In genomic region chr5:179820483-179821297, GRCh38 we compare ENCODE assay signal across 8 cellular contexts. TPM values are rescaled to one million over a fixed set of nuclear protein-coding genes. Genes with fewer than 3 reads are reported as not detected.
DNase-seq lines count a peak whose midpoint lies in the region; ATAC-seq and TF ChIP-seq lines count a peak whose summit lies in the region.

Gene SQSTM1 (plus strand): TSS chr5:179820905. CDS start chr5:179820937, 32 bp downstream.

- intact Hi-C loops in head of caudate nucleus (cut with DNase I): loop anchor here (5.0 kb wide), 1 partner anchor 37 kb away; the partner anchor contains the start of gene MRNIP

- ATAC-seq in GM21619 (IDR thresholded peaks at IDR 0.05; ENCODE audit: unreplicated experiment): peak; percentile 34
- ATAC-seq in activated naive CD8-positive, alpha-beta T cell treated with anti-CD3 and anti-CD28 coated beads, Interleukin-2, amount 10 ng/mL, durations not matched to agents 7 days and 5 days (ENCODE audit: low read depth): peak; percentile 38

- H3K4me1 ChIP-seq in thymus (ENCODE audit: control insufficient read depth, insufficient read depth, low read length): peaks cover 15% of the 10 kb centered on the region

- peaks cover 10% of the 10 kb centered on the region for H3K36me3 Mint-ChIP-seq in activated naive CD8-positive, alpha-beta T cell treated with anti-CD3 and anti-CD28 coated beads, Interleukin-2, amount 10 ng/mL, durations not matched to agents 7 days and 5 days
- peaks cover 25% of the 10 kb centered on the region for H3K36me3 Mint-ChIP-seq in osteocyte (ENCODE audit: unreplicated experiment)

- DNase-seq in ELR (ENCODE audit: low read depth): peak; percentile 81
- peak; percentile 46 for DNase-seq in KG1 (lab: John Stamatoyannopoulos, UW)
- DNase-seq in SKM-1 treated with dmso at 0.1 percent for 144 hours (lab: John Stamatoyannopoulos, UW; ENCODE audit: unreplicated experiment): peak; percentile 38
- peak; percentile 91 for DNase-seq in activated naive CD8-positive, alpha-beta T cell treated with anti-CD3 and anti-CD28 coated beads, Interleukin-2, amount 10 ng/mL, durations not matched to agents 7 days and 5 days
- DNase-seq in head of caudate nucleus: peak; percentile 60 to 96 (median 92)
- DNase-seq in osteocyte (ENCODE audit: extremely low spot score, unreplicated experiment): peak; percentile 93

- no peak for TF ChIP-seq CTCF in osteocyte (IDR thresholded peaks at IDR 0.05)

- H3K27me3 ChIP-seq in thymus (ENCODE audit: control insufficient read depth, insufficient read depth): peaks cover 28% of the 10 kb centered on the region

- peaks cover under 1% of the 10 kb centered on the region for H3K9me3 ChIP-seq in thymus (ENCODE audit: control insufficient read depth)

- peak within 1 kb of the TSS; percentile 90 for H3K4me3 Mint-ChIP-seq in activated naive CD8-positive, alpha-beta T cell treated with anti-CD3 and anti-CD28 coated beads, Interleukin-2, amount 10 ng/mL, durations not matched to agents 7 days and 5 days
- H3K4me3 Mint-ChIP-seq in osteocyte (ENCODE audit: unreplicated experiment): peak within 1 kb of the TSS; percentile 93

- H3K27ac ChIP-seq in thymus (ENCODE audit: low read depth): peak within 1 kb of the TSS; percentile 97

- peaks cover 24% of the 10 kb centered on the region for H3K36me3 ChIP-seq in thymus (ENCODE audit: control insufficient read depth, insufficient read depth)

- under 1% methylated on average over 81 of the region's 81 CpGs for WGBS in thymus

- POLR2A ChIA-PET in activated naive CD8-positive, alpha-beta T cell treated with anti-CD3 and anti-CD28 coated beads, Interleukin-2, amount 10 ng/mL, durations not matched to agents 7 days and 5 days (lab: Charles Lee): interaction anchor here (1.0 to 4.0 kb wide), 11 partner anchors 10 to 124 kb away, joined by 3 to 42 read pairs (median 8); partner anchors contain the start of genes MGAT4B and TBC1D9B

- H3K27ac Mint-ChIP-seq in activated naive CD8-positive, alpha-beta T cell treated with anti-CD3 and anti-CD28 coated beads, Interleukin-2, amount 10 ng/mL, durations not matched to agents 7 days and 5 days: peak within 1 kb of the TSS; percentile 96
- peak within 1 kb of the TSS; percentile 97 for H3K27ac Mint-ChIP-seq in osteocyte (ENCODE audit: unreplicated experiment)

- peak within 1 kb of the TSS; percentile 72 for H3K4me3 ChIP-seq in thymus (ENCODE audit: low read length)

- no peaks in the 10 kb centered on the region for H3K9me3 Mint-ChIP-seq in activated naive CD8-positive, alpha-beta T cell treated with anti-CD3 and anti-CD28 coated beads, Interleukin-2, amount 10 ng/mL, durations not matched to agents 7 days and 5 days
- no peaks in the 10 kb centered on the region for H3K9me3 Mint-ChIP-seq in osteocyte (ENCODE audit: unreplicated experiment)

- H3K4me1 Mint-ChIP-seq in activated naive CD8-positive, alpha-beta T cell treated with anti-CD3 and anti-CD28 coated beads, Interleukin-2, amount 10 ng/mL, durations not matched to agents 7 days and 5 days: peaks cover 29% of the 10 kb centered on the region
- H3K4me1 Mint-ChIP-seq in osteocyte (ENCODE audit: unreplicated experiment): peaks cover 59% of the 10 kb centered on the region

- H3K27me3 Mint-ChIP-seq in activated naive CD8-positive, alpha-beta T cell treated with anti-CD3 and anti-CD28 coated beads, Interleukin-2, amount 10 ng/mL, durations not matched to agents 7 days and 5 days: no peaks in the 10 kb centered on the region
- H3K27me3 Mint-ChIP-seq in osteocyte (ENCODE audit: unreplicated experiment): no peaks in the 10 kb centered on the region

RNA-seq across cellular contexts. Expression of gene SQSTM1, which starts in this region (rescaled TPM):
- 100 to 1,000 TPM; 196 to 216 TPM for total RNA-seq in activated naive CD8-positive, alpha-beta T cell treated with anti-CD3 and anti-CD28 coated beads, Interleukin-2, amount 10 ng/mL, durations not matched to agents 7 days and 5 days
- 447 and 458 TPM in 2 replicates for total RNA-seq in osteocyte
- polyA plus RNA-seq in thymus: 253 TPM

Comparison
In these comparisons a context has a peak if more than half of its experiments do, and no peak if none do; other contexts are left out.
1. Peak in every context shown above with its lines: DNase-seq, ATAC-seq, H3K4me3 ChIP-seq and H3K27ac ChIP-seq.
2. DNase-seq: peak in every context shown above with its lines; median percentile 93 in osteocyte; 92 in head of caudate nucleus; 91 in activated naive CD8-positive, alpha-beta T cell treated with anti-CD3 and anti-CD28 coated beads, Interleukin-2, amount 10 ng/mL, durations not matched to agents 7 days and 5 days; 81 in ELR; 46 in KG1; 38 in SKM-1 treated with dmso at 0.1 percent for 144 hours.